34 cellular contexts compared by ENCODE assay signal in genomic region chr7:108247646-108248045, GRCh38.
DNase-seq lines count a peak whose midpoint lies in the region; ATAC-seq and TF ChIP-seq lines count a peak whose summit lies in the region.
"Had no signal": no experiment of that assay in that cellular context is flagged by ENCODE, and none has a peak within 500 bp of the region (broad histone marks: within the 10 kb centered on the region; RNA-seq: fewer than 3 reads in every experiment).

No MANE protein-coding gene starts in this region.

- H3K4me3 ChIP-seq in mammary epithelial cell (replicated peaks in 1 of 3; ENCODE audit: insufficient read depth in 1 of 3, low read depth in 2 of 3, low read length in 3 of 3) = no peak overlapping the region
- H3K4me3 ChIP-seq: GM12878, ovary, SJCRH30 had no signal

- peak; percentile 71 for DNase-seq in mammary epithelial cell
- no peak for DNase-seq in MCF 10A (ENCODE audit: unreplicated experiment)
- DNase-seq in astrocyte of the hippocampus (ENCODE audit: low read depth, low spot score) = peak; percentile 55
- DNase-seq in kidney glomerular epithelial cell (lab: John Stamatoyannopoulos, UW) = peak; percentile 45
- DNase-seq in NCI-H2196 treated with DMSO at 0.1 percent for 48 hours (lab: John Stamatoyannopoulos, UW; ENCODE audit: unreplicated experiment) = no peak
- DNase-seq in GM13977 (ENCODE audit: low spot score) = no peak
- DNase-seq: activated B cell treated with CpG ODN at 0.5 μM for 24 hours; activated CD4-positive, alpha-beta T cell treated with anti-CD3 and anti-CD28 coated beads, Interleukin-2, amount 10 ng/mL, durations not matched to agents 7 days and 5 days; activated effector memory CD4-positive, alpha-beta T cell treated with anti-CD3 and anti-CD28 coated beads, Interleukin-2, amount 50 U/mL, for 16 hours; activated naive CD8-positive, alpha-beta T cell treated with anti-CD3 and anti-CD28 coated beads, Interleukin-2, amount 10 ng/mL, durations not matched to agents 7 days and 5 days; activated T-cell treated with anti-CD3 and anti-CD28 coated beads, Interleukin-2, amount 50 U/mL, for 1 hour; aorta; central memory CD4-positive, alpha-beta T cell; H9; hypothalamus; NCI-H1048; NCI-H1694; NCI-H510A; nephron progenitor cell; ovary; retina; RPMI8226; SJCRH30; small intestine; stimulated activated naive B cell treated with anti-CD40 and anti-IgM and Interleukin-4, amounts not matched to agents 10 μg/mL and 1 μg/mL and 100 μg/mL, for 72 hours; substantia nigra; SW 1271 had no signal

- no peak overlapping the region for H3K27ac Mint-ChIP-seq in MCF 10A (ENCODE audit: low read depth, unreplicated experiment)
- H3K27ac Mint-ChIP-seq: activated B cell treated with CpG ODN at 0.5 μM for 24 hours; activated CD4-positive, alpha-beta T cell treated with anti-CD3 and anti-CD28 coated beads, Interleukin-2, amount 10 ng/mL, durations not matched to agents 7 days and 5 days; activated naive CD8-positive, alpha-beta T cell treated with anti-CD3 and anti-CD28 coated beads, Interleukin-2, amount 10 ng/mL, durations not matched to agents 7 days and 5 days; dendritic cell treated with granulocyte-macrophage colony-stimulating factor and Interleukin-4, amounts not matched to agents 40 ng/mL and 50 ng/mL, for 4 days; H9; memory B cell; nephron progenitor cell; stimulated activated naive B cell treated with anti-CD40 and anti-IgM and Interleukin-4, amounts not matched to agents 10 μg/mL and 1 μg/mL and 100 μg/mL, for 72 hours; type B pancreatic cell had no signal

- BruUV-seq in mammary epithelial cell (replicated peaks; lab: Mats Ljungman, UMichigan) (no TSS peak), MCF 10A (replicated peaks; lab: Mats Ljungman, UMichigan) (no TSS peak)

- no peaks in the 10 kb centered on the region for H3K36me3 Mint-ChIP-seq in MCF 10A (ENCODE audit: insufficient read depth, unreplicated experiment)
- H3K36me3 Mint-ChIP-seq: activated naive CD8-positive, alpha-beta T cell treated with anti-CD3 and anti-CD28 coated beads, Interleukin-2, amount 10 ng/mL, durations not matched to agents 7 days and 5 days; memory B cell; stimulated activated naive B cell treated with anti-CD40 and anti-IgM and Interleukin-4, amounts not matched to agents 10 μg/mL and 1 μg/mL and 100 μg/mL, for 72 hours; type B pancreatic cell had no signal

- no peaks in the 10 kb centered on the region for H4K20me1 ChIP-seq in mammary epithelial cell (ENCODE audit: insufficient read depth, low read length)

- H3K27me3 ChIP-seq in mammary epithelial cell (ENCODE audit: insufficient read depth, low read length) = no peaks in the 10 kb centered on the region
- H3K27me3 ChIP-seq: ovary, SJCRH30 had no signal

- intact Hi-C loops in mammary epithelial cell (cut with micrococcal nuclease) (loop anchor here (2.0 kb wide), 1 partner anchor 67 kb away; no protein-coding TSS in a partner anchor), MCF 10A (cut with micrococcal nuclease) (no loop called here)

- 40% methylated on average over 1 of the region's 1 CpG for whole genome bisulfite sequencing in mammary epithelial cell (ENCODE audit: low coverage, missing lambda C conversion rate)

- H3K27ac ChIP-seq in mammary epithelial cell (ENCODE audit: insufficient read depth, low read depth, low read length) = peak overlapping the region; percentile 78
- H3K27ac ChIP-seq: HL-60, ovary, SJCRH30 had no signal

- H3K4me2 ChIP-seq in mammary epithelial cell (ENCODE audit: insufficient read depth, low read depth, low read length) = no peak overlapping the region

- no peak for ATAC-seq in GM19455 (IDR thresholded peaks at IDR 0.05; ENCODE audit: unreplicated experiment)
- ATAC-seq in GM18502 (IDR thresholded peaks at IDR 0.05; ENCODE audit: poor library complexity, unreplicated experiment) = no peak
- ATAC-seq: GM12878; stimulated activated naive B cell treated with anti-CD40 and anti-IgM and Interleukin-4, amounts not matched to agents 10 μg/mL and 1 μg/mL and 100 μg/mL, for 72 hours had no signal

- no peak overlapping the region for H3K9ac ChIP-seq in mammary epithelial cell (ENCODE audit: insufficient read depth, low read length)

- no peak overlapping the region for H2AFZ ChIP-seq in mammary epithelial cell (ENCODE audit: low read depth, low read length)

- H3K9me3 ChIP-seq in mammary epithelial cell (replicated peaks; ENCODE audit: insufficient read depth, low read length) = no peaks in the 10 kb centered on the region
- H3K9me3 ChIP-seq: ovary, SJCRH30 had no signal

- POLR2A ChIA-PET in MCF 10A (lab: Yijun Ruan, JAX) = no interaction called here

- no peak overlapping the region for H3K4me3 Mint-ChIP-seq in MCF 10A (ENCODE audit: unreplicated experiment)
- H3K4me3 Mint-ChIP-seq: activated B cell treated with CpG ODN at 0.5 μM for 24 hours; activated CD4-positive, alpha-beta T cell treated with anti-CD3 and anti-CD28 coated beads, Interleukin-2, amount 10 ng/mL, durations not matched to agents 7 days and 5 days; activated naive CD8-positive, alpha-beta T cell treated with anti-CD3 and anti-CD28 coated beads, Interleukin-2, amount 10 ng/mL, durations not matched to agents 7 days and 5 days; dendritic cell treated with granulocyte-macrophage colony-stimulating factor and Interleukin-4, amounts not matched to agents 40 ng/mL and 50 ng/mL, for 4 days; H9; memory B cell; nephron progenitor cell; stimulated activated naive B cell treated with anti-CD40 and anti-IgM and Interleukin-4, amounts not matched to agents 10 μg/mL and 1 μg/mL and 100 μg/mL, for 72 hours; type B pancreatic cell had no signal

- no peaks in the 10 kb centered on the region for H3K9me3 Mint-ChIP-seq in MCF 10A (ENCODE audit: unreplicated experiment)
- H3K9me3 Mint-ChIP-seq: activated B cell treated with CpG ODN at 0.5 μM for 24 hours; activated CD4-positive, alpha-beta T cell treated with anti-CD3 and anti-CD28 coated beads, Interleukin-2, amount 10 ng/mL, durations not matched to agents 7 days and 5 days; dendritic cell treated with granulocyte-macrophage colony-stimulating factor and Interleukin-4, amounts not matched to agents 40 ng/mL and 50 ng/mL, for 4 days; H9; memory B cell; type B pancreatic cell had no signal

- in situ Hi-C loops in mammary epithelial cell (cut with MboI; ENCODE audit: low sequenced_read_pairs in 2 of 2) (no loop called here), GM13977 (cut with MboI; ENCODE audit: low pct_unique_long_range_greater_than_20kb, low sequenced_read_pairs, unreplicated experiment) (no loop called here)

- TF ChIP-seq CTCF in mammary epithelial cell (conservative IDR thresholded peaks at IDR 0.05 in 1 of 2, IDR thresholded peaks at IDR 0.05 in 1 of 2; ENCODE audit: extremely low read depth in 1 of 2, insufficient read depth in 1 of 2, low read depth in 1 of 2, low read length in 2 of 2) = no peak
- TF ChIP-seq CTCF in MCF 10A (IDR thresholded peaks at IDR 0.05; ENCODE audit: unreplicated experiment) = no peak
- TF ChIP-seq CTCF in GM13977 (IDR thresholded peaks at IDR 0.05; ENCODE audit: extremely low read depth, insufficient read depth, missing control alignments) = no peak

- CTCF ChIA-PET in mammary epithelial cell (lab: Charles Lee; ENCODE audit: low non-redundant PET) = no interaction called here
- CTCF ChIA-PET in MCF 10A (lab: Yijun Ruan, JAX) = interaction anchor here (0.6 kb wide), 1 partner anchor 115 kb away, joined by 3 read pairs; no protein-coding TSS in a partner anchor

- H3K27me3 Mint-ChIP-seq in MCF 10A (ENCODE audit: insufficient read depth, unreplicated experiment) = no peaks in the 10 kb centered on the region
- H3K27me3 Mint-ChIP-seq: activated CD4-positive, alpha-beta T cell treated with anti-CD3 and anti-CD28 coated beads, Interleukin-2, amount 10 ng/mL, durations not matched to agents 7 days and 5 days; activated naive CD8-positive, alpha-beta T cell treated with anti-CD3 and anti-CD28 coated beads, Interleukin-2, amount 10 ng/mL, durations not matched to agents 7 days and 5 days; dendritic cell treated with granulocyte-macrophage colony-stimulating factor and Interleukin-4, amounts not matched to agents 40 ng/mL and 50 ng/mL, for 4 days; type B pancreatic cell had no signal

- no peaks in the 10 kb centered on the region for H3K36me3 ChIP-seq in mammary epithelial cell (ENCODE audit: insufficient read depth, low read length)
- H3K36me3 ChIP-seq: ovary, SJCRH30 had no signal

- dilution Hi-C loops in mammary epithelial cell (cut with HindIII; ENCODE audit: low sequenced_read_pairs) = no loop called here

- H3K4me1 ChIP-seq in mammary epithelial cell (ENCODE audit: insufficient read depth, low read length) = peaks cover 22% of the 10 kb centered on the region

- peaks cover 13% of the 10 kb centered on the region for H3K4me1 Mint-ChIP-seq in MCF 10A (ENCODE audit: insufficient read depth, unreplicated experiment)
- H3K4me1 Mint-ChIP-seq: activated B cell treated with CpG ODN at 0.5 μM for 24 hours; activated CD4-positive, alpha-beta T cell treated with anti-CD3 and anti-CD28 coated beads, Interleukin-2, amount 10 ng/mL, durations not matched to agents 7 days and 5 days; memory B cell had no signal

- H3K79me2 ChIP-seq in mammary epithelial cell (ENCODE audit: insufficient read depth, low read length) = no peaks in the 10 kb centered on the region

Comparison
In these comparisons a context has a peak if more than half of its experiments do, and no peak if none do; other contexts are left out.
1. DNase-seq: peak in mammary epithelial cell (single experiment), astrocyte of the hippocampus (single experiment) and kidney glomerular epithelial cell (single experiment); none in MCF 10A (single experiment), NCI-H2196 treated with DMSO at 0.1 percent for 48 hours (single experiment) and GM13977 (single experiment).